In genomic region chr4:143514432-143514831, GRCh38 we compare ENCODE assay signal across 8 cellular contexts. TPM values are rescaled to one million over a fixed set of nuclear protein-coding genes. Genes with fewer than 3 reads are reported as not detected.
DNase-seq lines count a peak whose midpoint lies in the region; ATAC-seq and TF ChIP-seq lines count a peak whose summit lies in the region.

No MANE protein-coding gene starts in this region.

- H3K4me3 ChIP-seq in endodermal cell (ENCODE audit: low read length): peak overlapping the region; percentile 99
- peak overlapping the region; percentile 63 for H3K4me3 ChIP-seq in mesendoderm (ENCODE audit: low read length)

- no peak for ATAC-seq in GM19452 (IDR thresholded peaks at IDR 0.05; ENCODE audit: unreplicated experiment)

- TF ChIP-seq CTCF in endodermal cell (conservative IDR thresholded peaks at IDR 0.05): no peak

- H2BK5ac ChIP-seq in mesendoderm (ENCODE audit: low read length): no peak overlapping the region

- H3K9me3 Mint-ChIP-seq in activated CD4-positive, alpha-beta T cell treated with anti-CD3 and anti-CD28 coated beads, Interleukin-2, amount 10 ng/mL, durations not matched to agents 24 days and 14 days: no peaks in the 10 kb centered on the region
- no peaks in the 10 kb centered on the region for H3K9me3 Mint-ChIP-seq in endodermal cell

- H3K27ac Mint-ChIP-seq in activated CD4-positive, alpha-beta T cell treated with anti-CD3 and anti-CD28 coated beads, Interleukin-2, amount 10 ng/mL, durations not matched to agents 24 days and 14 days: peak overlapping the region; percentile 97
- H3K27ac Mint-ChIP-seq in endodermal cell: peak overlapping the region; percentile 98

- DNase-seq in NCI-H2171 treated with DMSO at 0.1 percent for 48 hours (lab: John Stamatoyannopoulos, UW) (peak; percentile 34), NCI-H2171 (lab: John Stamatoyannopoulos, UW) (no peak), NAMALWA (ENCODE audit: low spot score) (peak; percentile 47), endodermal cell (peak; percentile 80), mesendoderm (peak; percentile 75), stromal cell of bone marrow (ENCODE audit: low read depth) (peak; percentile 17)
- DNase-seq in activated CD4-positive, alpha-beta T cell treated with anti-CD3 and anti-CD28 coated beads, Interleukin-2, amount 10 ng/mL, durations not matched to agents 24 days and 14 days: peak; percentile 76

- H2AK5ac ChIP-seq in mesendoderm (ENCODE audit: low read length): no peak overlapping the region

- no peaks in the 10 kb centered on the region for H3K27me3 ChIP-seq in endodermal cell (ENCODE audit: control insufficient read depth, insufficient read depth, low read length, poor library complexity, severe bottlenecking)
- no peaks in the 10 kb centered on the region for H3K27me3 ChIP-seq in mesendoderm (ENCODE audit: insufficient read depth, low read length, poor library complexity)

- H3K27ac ChIP-seq in endodermal cell (ENCODE audit: low read depth, low read length) (peak overlapping the region; percentile 98), mesendoderm (ENCODE audit: low read depth, low read length) (peak overlapping the region; percentile 87)

- H3K79me1 ChIP-seq in mesendoderm (ENCODE audit: low read length): peaks cover 2% of the 10 kb centered on the region

- H3K56ac ChIP-seq in mesendoderm (ENCODE audit: low read length): peak overlapping the region; percentile 98

- no peak overlapping the region for H2BK15ac ChIP-seq in mesendoderm (replicated peaks; ENCODE audit: low read depth)

- H3K4me1 ChIP-seq in endodermal cell (ENCODE audit: control insufficient read depth, insufficient read depth, low read length) (no peaks in the 10 kb centered on the region), mesendoderm (ENCODE audit: control insufficient read depth, low read depth, low read length) (no peaks in the 10 kb centered on the region)

- peaks cover 33% of the 10 kb centered on the region for H3K4me1 Mint-ChIP-seq in activated CD4-positive, alpha-beta T cell treated with anti-CD3 and anti-CD28 coated beads, Interleukin-2, amount 10 ng/mL, durations not matched to agents 24 days and 14 days
- peaks cover 26% of the 10 kb centered on the region for H3K4me1 Mint-ChIP-seq in endodermal cell

- peak overlapping the region; percentile 67 for H3K4me2 ChIP-seq in mesendoderm (ENCODE audit: low read length)

- peaks cover 10% of the 10 kb centered on the region for H3K27me3 Mint-ChIP-seq in activated CD4-positive, alpha-beta T cell treated with anti-CD3 and anti-CD28 coated beads, Interleukin-2, amount 10 ng/mL, durations not matched to agents 24 days and 14 days
- no peaks in the 10 kb centered on the region for H3K27me3 Mint-ChIP-seq in endodermal cell (ENCODE audit: insufficient read depth)

- H3K9ac ChIP-seq in endodermal cell (ENCODE audit: extremely low read depth, low read length, poor library complexity, severe bottlenecking) (peak overlapping the region; percentile 93), mesendoderm (ENCODE audit: low read length) (peak overlapping the region; percentile 94)

- H3K23ac ChIP-seq in mesendoderm (ENCODE audit: low read length): no peak overlapping the region

- peaks cover 33% of the 10 kb centered on the region for H3K79me2 ChIP-seq in mesendoderm (ENCODE audit: control insufficient read depth, insufficient read depth, low read length)

- intact Hi-C loops in activated CD4-positive, alpha-beta T cell treated with anti-CD3 and anti-CD28 coated beads, Interleukin-2, amount 10 ng/mL, durations not matched to agents 24 days and 14 days (cut with micrococcal nuclease): loop anchor here (2.0 to 10.0 kb wide), 3 partner anchors 44 to 1970 kb away; partner anchors contain the start of genes INPP4B and SMAD1

- no peak overlapping the region for H2BK120ac ChIP-seq in mesendoderm (ENCODE audit: low read depth, low read length)

- H4K5ac ChIP-seq in mesendoderm (ENCODE audit: low read length): no peak overlapping the region

- H3K18ac ChIP-seq in mesendoderm (ENCODE audit: low read length): no peak overlapping the region

- H3K9me3 ChIP-seq in endodermal cell (ENCODE audit: control insufficient read depth, low read length): no peaks in the 10 kb centered on the region

- H3K36me3 Mint-ChIP-seq in activated CD4-positive, alpha-beta T cell treated with anti-CD3 and anti-CD28 coated beads, Interleukin-2, amount 10 ng/mL, durations not matched to agents 24 days and 14 days (ENCODE audit: low read depth): peaks cover 33% of the 10 kb centered on the region
- H3K36me3 Mint-ChIP-seq in endodermal cell (ENCODE audit: low read depth): peaks cover 32% of the 10 kb centered on the region

- H3K36me3 ChIP-seq in endodermal cell (ENCODE audit: control insufficient read depth, insufficient read depth, low read length): peaks cover 35% of the 10 kb centered on the region
- peaks cover under 1% of the 10 kb centered on the region for H3K36me3 ChIP-seq in mesendoderm (ENCODE audit: control insufficient read depth, insufficient read depth, low read length)

- H3K4me3 Mint-ChIP-seq in activated CD4-positive, alpha-beta T cell treated with anti-CD3 and anti-CD28 coated beads, Interleukin-2, amount 10 ng/mL, durations not matched to agents 24 days and 14 days: peak overlapping the region; percentile 100
- H3K4me3 Mint-ChIP-seq in endodermal cell: peak overlapping the region; percentile 93

- no peak overlapping the region for H4K8ac ChIP-seq in mesendoderm (ENCODE audit: low read depth, low read length)

- H3K4ac ChIP-seq in mesendoderm (ENCODE audit: low read depth, low read length): no peak overlapping the region

- 0% methylated on average over 3 to 18 of the region's 18 CpGs for WGBS in endodermal cell (ENCODE audit: insufficient coverage in 1 of 2, insufficient read length in 1 of 2), 2 experiments
- WGBS in mesendoderm (ENCODE audit: extremely low coverage, insufficient coverage, low lambda C conversion rate): no CpG with 5 or more reads among the region's 18 CpGs

RNA-seq across cellular contexts. Expression of gene SMARCA5, which starts 0.9 kb away (rescaled TPM):
- total RNA-seq in activated CD4-positive, alpha-beta T cell treated with anti-CD3 and anti-CD28 coated beads, Interleukin-2, amount 10 ng/mL, durations not matched to agents 24 days and 14 days: 59.0 and 60.6 TPM in 2 replicates
- total RNA-seq in endodermal cell: 10 to 100 TPM; 91.0 to 95.4 TPM
- polyA plus RNA-seq in endodermal cell (2013, experiment 1 of 2): 89.5 TPM
- 95.1 TPM for polyA plus RNA-seq in endodermal cell (2013, experiment 2 of 2)
- polyA plus RNA-seq in mesendoderm (2013, experiment 1 of 2): 75.9 TPM
- 76.8 TPM for polyA plus RNA-seq in mesendoderm (2013, experiment 2 of 2)
